9 cellular contexts compared by ENCODE assay signal in the genomic region with DNA sequence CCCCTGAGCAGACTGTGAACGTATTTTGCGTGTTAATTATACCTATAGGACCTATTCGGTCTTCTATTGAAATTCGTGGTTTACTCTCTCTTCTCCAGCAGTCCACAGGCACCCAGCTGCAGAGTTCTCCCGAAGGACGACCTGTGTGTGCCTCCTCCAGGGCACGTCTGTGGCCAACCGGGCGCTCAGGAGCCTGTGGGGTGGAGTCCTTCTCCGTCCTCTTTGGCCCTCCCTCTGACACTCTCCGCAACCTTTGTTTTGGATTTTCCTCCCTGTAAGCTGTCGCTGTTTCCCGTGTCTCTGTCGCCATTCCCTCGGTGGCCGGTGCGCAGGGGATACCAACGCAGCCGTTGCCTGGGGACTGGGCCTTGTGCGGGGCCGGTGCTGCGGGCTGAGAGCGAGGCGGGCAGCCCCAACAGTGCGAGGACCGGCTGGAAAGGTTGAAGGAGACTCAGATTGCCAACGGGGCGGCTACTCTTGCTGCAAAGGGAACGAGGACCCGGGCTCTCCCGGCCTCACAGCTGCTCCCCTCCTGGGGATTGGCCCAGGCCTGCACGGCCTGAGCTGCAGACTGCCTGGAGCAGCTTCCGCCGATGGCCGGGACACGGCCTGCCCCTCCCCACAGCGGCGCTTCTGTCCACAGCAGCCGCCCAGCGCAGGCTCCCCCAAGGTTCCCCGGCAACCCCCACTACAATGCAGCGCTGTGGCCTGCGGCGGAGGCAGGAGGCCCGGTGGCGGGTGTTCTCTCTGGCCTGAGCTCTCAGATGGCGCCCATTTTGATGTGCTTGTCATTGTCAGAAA.
DNase-seq lines count a peak whose midpoint lies in the region; ATAC-seq and TF ChIP-seq lines count a peak whose summit lies in the region.
"Had no signal": no experiment of that assay in that cellular context is flagged by ENCODE, and none has a peak within 500 bp of the region (broad histone marks: within the 10 kb centered on the region; RNA-seq: fewer than 3 reads in every experiment).

No MANE protein-coding gene starts in this region.

- TF ChIP-seq CTCF in breast epithelium (IDR thresholded peaks at IDR 0.05) (no peak), gastrocnemius medialis (IDR thresholded peaks at IDR 0.05 in 4 of 5, conservative IDR thresholded peaks at IDR 0.05 in 1 of 5) (no peak)

- H3K27ac Mint-ChIP-seq in effector memory CD8-positive, alpha-beta T cell, result no peak overlapping the region

- peaks cover 6 to 8% of the 10 kb centered on the region in 2 donors for H3K4me1 Mint-ChIP-seq in effector memory CD8-positive, alpha-beta T cell (ENCODE audit: low read depth in 2 of 2)

- peak overlapping the region; percentile 54 for H3K9ac ChIP-seq in iPS-18a (ENCODE audit: low read length)

- intact Hi-C loops in breast epithelium (cut with DNase I; ENCODE audit: low total_unique reads), result no loop called here
- intact Hi-C loops in gastrocnemius medialis (cut with DNase I; ENCODE audit: low total_unique reads), result no loop called here

- H3K9me3 ChIP-seq in breast epithelium, result no peaks in the 10 kb centered on the region
- H3K9me3 ChIP-seq in iPS-18a (ENCODE audit: control insufficient read depth, low read depth, low read length), result no peaks in the 10 kb centered on the region
- H3K9me3 ChIP-seq in gastrocnemius medialis, result no peaks in the 10 kb centered on the region

- peak overlapping the region; percentile 78 to 95 for H3K27ac ChIP-seq in breast epithelium
- no peak overlapping the region for H3K27ac ChIP-seq in iPS-18a (ENCODE audit: low read length)
- H3K27ac ChIP-seq in gastrocnemius medialis, result peak overlapping the region; percentile 64 to 75 (median 67)

- peaks cover 23 to 36% of the 10 kb centered on the region in 2 donors for H3K27me3 Mint-ChIP-seq in effector memory CD8-positive, alpha-beta T cell

- in situ Hi-C loops in gastrocnemius medialis (cut with MboI; ENCODE audit: low sequenced_read_pairs in 4 of 4), result no loop called here

- no peaks in the 10 kb centered on the region for H3K36me3 Mint-ChIP-seq in effector memory CD8-positive, alpha-beta T cell (ENCODE audit: insufficient read depth)

- H3K4me1 ChIP-seq in breast epithelium, result peaks cover under 1 to 5% of the 10 kb centered on the region in 2 donors
- peaks cover 15% of the 10 kb centered on the region for H3K4me1 ChIP-seq in iPS-18a (ENCODE audit: control insufficient read depth, low read depth, low read length)
- peaks cover 3 to 6% of the 10 kb centered on the region in 2 donors for H3K4me1 ChIP-seq in gastrocnemius medialis

- H3K27me3 ChIP-seq in breast epithelium (peaks cover 0 to 12% of the 10 kb centered on the region in 2 donors), iPS-18a (ENCODE audit: control insufficient read depth, insufficient read depth, low read length) (peaks cover 37% of the 10 kb centered on the region), gastrocnemius medialis (peaks cover 0 to 5% (median 0%) of the 10 kb centered on the region in 3 donors)

- H3K4me3 Mint-ChIP-seq in effector memory CD8-positive, alpha-beta T cell, result no peak overlapping the region

- no peaks in the 10 kb centered on the region for H3K9me3 Mint-ChIP-seq in effector memory CD8-positive, alpha-beta T cell

- peak; percentile 24 to 36 for ATAC-seq in gastrocnemius medialis
- no peak for ATAC-seq in GM21528 (IDR thresholded peaks at IDR 0.05; ENCODE audit: low FRiP score, unreplicated experiment)
- no peak for ATAC-seq in effector memory CD8-positive, alpha-beta T cell (replicated peaks)

- DNase-seq in GM03348 (ENCODE audit: low spot score), result peak; percentile 69
- DNase-seq in breast epithelium (ENCODE audit: low spot score in 2 of 2), result no peak
- peak in 1 of 2 donors; percentile 35 for DNase-seq in gastrocnemius medialis
- no peak for DNase-seq in NCI-H1417 (lab: John Stamatoyannopoulos, UW)
- no peak for DNase-seq in NOMO-1 treated with DMSO at 0.1 percent for 48 hours (lab: John Stamatoyannopoulos, UW; ENCODE audit: unreplicated experiment)
- DNase-seq in effector memory CD8-positive, alpha-beta T cell, result no peak
- DNase-seq: stimulated activated CD8-positive, alpha-beta memory T cell treated with anti-CD3 and anti-CD28 coated beads, Interleukin-4, amount 100 ng/mL, for 48 hours had no signal

- H3K4me3 ChIP-seq in breast epithelium, result peak overlapping the region in 1 of 3 donors; percentile 47
- H3K4me3 ChIP-seq in iPS-18a (ENCODE audit: low read length), result peak overlapping the region; percentile 51
- peak overlapping the region; percentile 12 to 45 (median 26) for H3K4me3 ChIP-seq in gastrocnemius medialis

- TF ChIP-seq POLR2A in breast epithelium (IDR thresholded peaks at IDR 0.05) (no peak), gastrocnemius medialis (IDR thresholded peaks at IDR 0.05) (no peak)

- H3K36me3 ChIP-seq in breast epithelium (no peaks in the 10 kb centered on the region), iPS-18a (ENCODE audit: control insufficient read depth, low read depth, low read length) (no peaks in the 10 kb centered on the region), gastrocnemius medialis (no peaks in the 10 kb centered on the region)

Comparison
In these comparisons a context has a peak if more than half of its experiments do, and no peak if none do; other contexts are left out.
1. ATAC-seq: peak in gastrocnemius medialis (2 of 2); none in GM21528 (single experiment) and effector memory CD8-positive, alpha-beta T cell (single experiment).